13 cellular contexts compared by ENCODE assay signal in the genomic region with DNA sequence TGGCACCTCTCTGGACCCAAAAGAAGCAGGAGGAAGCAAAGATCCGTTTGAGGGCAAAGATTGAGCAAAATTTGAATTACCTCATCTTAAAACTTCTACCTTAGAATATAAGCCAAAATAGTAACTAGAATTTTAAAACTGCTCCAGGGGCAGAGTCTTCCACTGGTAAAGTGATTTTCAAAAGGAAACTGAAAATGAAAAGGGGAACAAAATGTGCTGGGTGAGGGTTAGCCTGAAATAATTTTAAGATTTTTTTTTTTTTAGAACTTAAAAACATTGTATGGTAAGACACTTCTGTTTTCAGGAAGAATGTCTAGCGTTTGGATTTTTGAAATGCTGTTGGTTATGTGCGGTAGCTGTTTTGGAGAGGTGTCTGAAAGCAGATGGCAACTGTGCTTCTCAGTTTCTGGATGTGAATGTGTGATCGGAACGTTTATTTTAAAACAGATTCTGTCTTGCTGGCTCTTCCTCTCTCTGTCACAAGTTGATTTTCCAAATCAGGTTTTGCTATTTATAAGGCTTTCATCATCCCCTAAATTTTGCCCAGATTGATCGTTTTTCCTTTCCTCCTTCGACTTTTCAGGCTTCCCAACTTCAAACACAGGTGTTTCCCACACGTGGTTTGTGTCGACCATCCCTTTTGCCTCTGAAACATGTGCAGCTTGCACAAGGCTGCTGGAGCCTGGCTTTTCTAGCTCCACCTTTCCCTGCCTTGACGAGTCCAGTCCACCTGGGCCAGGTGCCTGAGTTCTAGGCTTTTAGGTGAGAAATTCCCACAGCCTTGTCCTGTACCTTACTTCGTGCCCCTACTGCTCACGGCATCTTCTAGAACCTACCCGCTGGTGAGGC. TPM values are rescaled to one million over a fixed set of nuclear protein-coding genes. Genes with fewer than 3 reads are reported as not detected.
A peak's percentile ranks its signal among the peaks of the same experiment; 100 is the strongest.
DNase-seq lines count a peak whose midpoint lies in the region; ATAC-seq and TF ChIP-seq lines count a peak whose summit lies in the region.
"Had no signal": no experiment of that assay in that cellular context is flagged by ENCODE, and none has a peak within 500 bp of the region (broad histone marks: within the 10 kb centered on the region; RNA-seq: fewer than 3 reads in every experiment).

No MANE protein-coding gene starts in this region.

- DNase-seq in spleen (no peak), HUDEP-2 (lab: John Stamatoyannopoulos, UW; ENCODE audit: unreplicated experiment in 76 of 76) (no peak), mesenchymal stem cell (no peak)
- DNase-seq: DND-41, NCI-H2171 treated with DMSO at 0.1 percent for 48 hours had no signal

- no peak overlapping the region for H2AK5ac ChIP-seq in mesenchymal stem cell (ENCODE audit: low read length, severe bottlenecking)

- no peak for TF ChIP-seq POLR2A in spleen (IDR thresholded peaks at IDR 0.05)

- H2BK5ac ChIP-seq in mesenchymal stem cell (ENCODE audit: low read depth, low read length, poor library complexity, severe bottlenecking) = no peak overlapping the region

- H3K36me3 Mint-ChIP-seq in IgD-negative memory B cell = no peaks in the 10 kb centered on the region
- no peaks in the 10 kb centered on the region for H3K36me3 Mint-ChIP-seq in activated T-helper 17 cell treated with anti-CD3 and anti-CD28 coated beads, Interleukin-2, amount 50 U/mL, for 72 hours (ENCODE audit: low read depth)
- H3K36me3 Mint-ChIP-seq: brain had no signal

- peaks cover 52 to 56% (median 53%) of the 10 kb centered on the region in 3 donors for H3K4me1 Mint-ChIP-seq in IgD-negative memory B cell
- peaks cover 5% of the 10 kb centered on the region for H3K4me1 Mint-ChIP-seq in activated T-helper 17 cell treated with anti-CD3 and anti-CD28 coated beads, Interleukin-2, amount 50 U/mL, for 72 hours

- WGBS in spleen, 5 donors = 35 to 47% (median 38%) methylated on average over 13 of the region's 13 CpGs
- WGBS in mesenchymal stem cell = 91% methylated on average over 12 of the region's 13 CpGs

- H3K27me3 Mint-ChIP-seq in IgD-negative memory B cell = no peaks in the 10 kb centered on the region
- H3K27me3 Mint-ChIP-seq in activated T-helper 17 cell treated with anti-CD3 and anti-CD28 coated beads, Interleukin-2, amount 50 U/mL, for 72 hours = peaks cover 34% of the 10 kb centered on the region

- H3K4ac ChIP-seq in mesenchymal stem cell (ENCODE audit: low read depth in 1 of 2, low read length in 2 of 2) = no peak overlapping the region

- H3K27ac ChIP-seq in spleen (peak overlapping the region; percentile 35 to 88 (median 76)), mesenchymal stem cell (ENCODE audit: low read length, poor library complexity, severe bottlenecking) (no peak overlapping the region)

- no peak overlapping the region for H3K9ac ChIP-seq in mesenchymal stem cell (ENCODE audit: low read length)

- no peak overlapping the region for H3K4me2 ChIP-seq in mesenchymal stem cell (ENCODE audit: low read length, poor library complexity, severe bottlenecking)

- H3K36me3 ChIP-seq in spleen (peaks cover 0 to 41% (median 8%) of the 10 kb centered on the region in 6 donors), mesenchymal stem cell (ENCODE audit: control insufficient read depth in 1 of 2, insufficient read depth in 2 of 2, low read depth in 1 of 2, low read length in 2 of 2) (peaks cover 3 to 31% of the 10 kb centered on the region in 2 experiments)

- no peak overlapping the region for H3K18ac ChIP-seq in mesenchymal stem cell (ENCODE audit: low read depth in 1 of 2, low read length in 2 of 2)

- H3K9me3 Mint-ChIP-seq in IgD-negative memory B cell = no peaks in the 10 kb centered on the region
- no peaks in the 10 kb centered on the region for H3K9me3 Mint-ChIP-seq in activated T-helper 17 cell treated with anti-CD3 and anti-CD28 coated beads, Interleukin-2, amount 50 U/mL, for 72 hours
- H3K9me3 Mint-ChIP-seq: nephron had no signal

- H2BK120ac ChIP-seq in mesenchymal stem cell (ENCODE audit: low read depth, low read length) = no peak overlapping the region

- H3K4me3 ChIP-seq in spleen (peak overlapping the region in 1 of 8 donors; percentile 78), mesenchymal stem cell (ENCODE audit: insufficient read depth in 1 of 2, low read depth in 1 of 2, low read length in 2 of 2) (no peak overlapping the region)

- ATAC-seq in GM18867 (IDR thresholded peaks at IDR 0.05; ENCODE audit: unreplicated experiment) = peak; percentile 21
- no peak for ATAC-seq in activated T-helper 17 cell treated with anti-CD3 and anti-CD28 coated beads, Interleukin-2, amount 50 U/mL, for 72 hours (replicated peaks)
- ATAC-seq in HG02763 (IDR thresholded peaks at IDR 0.05; ENCODE audit: unreplicated experiment) = no peak
- ATAC-seq: esophagus mucosa, Right ventricle myocardium inferior had no signal

- H3K4me1 ChIP-seq in spleen (peaks cover 20 to 88% (median 71%) of the 10 kb centered on the region in 6 donors), mesenchymal stem cell (ENCODE audit: control insufficient read depth, insufficient read depth, low read depth, low read length) (peaks cover 21% of the 10 kb centered on the region)

- H2AFZ ChIP-seq in mesenchymal stem cell (ENCODE audit: low read depth, low read length) = no peak overlapping the region

- H3K9me3 ChIP-seq in spleen = no peaks in the 10 kb centered on the region
- H3K9me3 ChIP-seq in mesenchymal stem cell (ENCODE audit: control insufficient read depth, low read length) = no peaks in the 10 kb centered on the region

- no peak overlapping the region for H2BK15ac ChIP-seq in mesenchymal stem cell (ENCODE audit: low read depth, poor library complexity, severe bottlenecking)

- intact Hi-C loops in spleen (cut with DNase I; ENCODE audit: low total_unique reads) = no loop called here

- H3K79me1 ChIP-seq in mesenchymal stem cell (replicated peaks; ENCODE audit: low read length, poor library complexity, severe bottlenecking) = no peaks in the 10 kb centered on the region

- no peak overlapping the region for H3K23ac ChIP-seq in mesenchymal stem cell (ENCODE audit: low read length in 2 of 2)

- peaks cover 0 to 27% (median 0%) of the 10 kb centered on the region in 7 donors for H3K27me3 ChIP-seq in spleen (replicated peaks in 1 of 7)
- H3K27me3 ChIP-seq in mesenchymal stem cell (ENCODE audit: control insufficient read depth in 1 of 2, insufficient read depth in 1 of 2, low read length in 2 of 2) = peaks cover 0 to 38% of the 10 kb centered on the region in 2 experiments

- H4K91ac ChIP-seq in mesenchymal stem cell (ENCODE audit: low read length) = no peak overlapping the region

- H3K27ac Mint-ChIP-seq in IgD-negative memory B cell = peak overlapping the region; percentile 78 to 90 (median 81)
- no peak overlapping the region for H3K27ac Mint-ChIP-seq in activated T-helper 17 cell treated with anti-CD3 and anti-CD28 coated beads, Interleukin-2, amount 50 U/mL, for 72 hours
- H3K27ac Mint-ChIP-seq: brain, nephron had no signal

- H2BK12ac ChIP-seq in mesenchymal stem cell (ENCODE audit: low read length in 2 of 2) = no peak overlapping the region

- no peak overlapping the region for H4K8ac ChIP-seq in mesenchymal stem cell (ENCODE audit: low read length)

- no peak overlapping the region for H3K14ac ChIP-seq in mesenchymal stem cell (ENCODE audit: low read length in 2 of 2)

- TF ChIP-seq CTCF in spleen (IDR thresholded peaks at IDR 0.05 in 8 of 11, conservative IDR thresholded peaks at IDR 0.05 in 3 of 11) = no peak

- peak overlapping the region; percentile 72 to 89 (median 83) for H3K4me3 Mint-ChIP-seq in IgD-negative memory B cell
- peak overlapping the region; percentile 3 for H3K4me3 Mint-ChIP-seq in activated T-helper 17 cell treated with anti-CD3 and anti-CD28 coated beads, Interleukin-2, amount 50 U/mL, for 72 hours

RNA-seq across cellular contexts. Expression of a gene that starts 3.3 kb away (rescaled TPM):
- polyA plus RNA-seq in IgD-negative memory B cell (13.2 TPM), spleen (10 to 100 TPM; 12.0 to 23.6 (median 12.8) TPM)
- under 1 TPM; 0.74 to 0.82 TPM for total RNA-seq in activated T-helper 17 cell treated with anti-CD3 and anti-CD28 coated beads, Interleukin-2, amount 50 U/mL, for 72 hours
- total RNA-seq in spleen = 10 to 100 TPM; 31.3 to 60.2 (median 49.9) TPM
- 1.8 TPM for polyA plus RNA-seq in mesenchymal stem cell (2013, experiment 1 of 2)
- 1.5 TPM for polyA plus RNA-seq in mesenchymal stem cell (2013, experiment 2 of 2)

RNA-seq across cellular contexts. Expression of a gene that starts 42.8 kb away (rescaled TPM):
- polyA plus RNA-seq in IgD-negative memory B cell (not detected), spleen (1 to 10 TPM; 1.1 to 4.0 (median 1.4) TPM)
- total RNA-seq in activated T-helper 17 cell treated with anti-CD3 and anti-CD28 coated beads, Interleukin-2, amount 50 U/mL, for 72 hours = not detected
- 10 to 100 TPM in 2 of 7 donors, 1 to 10 TPM in 4, under 1 TPM in 1; 0.94 to 22.3 (median 6.4) TPM for total RNA-seq in spleen
- 14.8 TPM for polyA plus RNA-seq in mesenchymal stem cell (2013, experiment 1 of 2)
- polyA plus RNA-seq in mesenchymal stem cell (2013, experiment 2 of 2) = 15.4 TPM

Comparison
In these comparisons a context has a peak if more than half of its experiments do, and no peak if none do; other contexts are left out.
1. RNA of a gene that starts 3.3 kb away (total RNA-seq): 31.3 to 60.2 TPM in spleen; 0.74 to 0.82 TPM in activated T-helper 17 cell treated with anti-CD3 and anti-CD28 coated beads, Interleukin-2, amount 50 U/mL, for 72 hours; every median in the first group is over 10 times any median in the second.